Comparison of ENCODE assay signal across 16 cellular contexts in the genomic region with DNA sequence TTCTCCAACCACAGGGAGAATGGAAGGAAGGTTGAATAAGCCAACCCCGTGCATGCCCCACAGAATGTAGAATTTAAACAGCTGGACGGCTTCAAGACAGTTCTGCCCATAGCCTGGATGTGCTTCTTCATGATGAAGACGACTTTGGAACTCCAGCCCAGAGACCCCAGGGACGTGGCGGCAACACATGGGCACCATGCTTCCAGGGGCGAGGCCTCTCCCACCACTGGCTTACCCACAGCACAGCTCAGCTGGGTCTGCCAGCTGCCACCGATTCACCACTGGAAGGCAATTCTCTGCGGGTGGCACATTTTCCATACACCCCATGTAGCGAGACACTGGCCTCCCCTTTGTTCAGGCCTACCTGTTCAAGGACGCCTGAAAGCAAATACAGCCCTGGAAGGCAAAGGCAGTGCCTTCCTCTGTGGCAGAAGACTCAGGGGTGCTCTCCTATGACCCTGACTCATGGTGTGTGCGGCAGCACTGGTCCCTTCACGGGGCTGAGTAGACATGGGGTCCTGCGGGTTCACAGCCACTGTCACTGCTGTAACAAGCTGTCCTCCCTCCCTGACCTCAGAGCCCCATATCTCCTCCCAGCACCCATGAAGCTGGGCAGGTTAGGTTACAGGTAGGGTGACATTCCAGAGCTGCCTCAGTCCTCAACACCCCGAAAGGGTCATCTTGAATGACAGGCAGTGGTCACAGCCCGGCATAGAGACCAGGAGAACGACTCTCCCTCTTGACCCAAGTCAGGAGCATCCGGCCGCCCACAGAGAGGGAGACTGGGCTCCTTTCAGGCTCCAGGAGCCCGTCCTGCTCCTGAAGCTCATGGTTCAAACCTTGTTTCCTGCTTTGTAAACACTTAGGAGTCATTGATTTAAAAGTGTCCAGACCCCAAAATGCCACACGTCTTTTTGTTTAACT.
DNase-seq lines count a peak whose midpoint lies in the region; ATAC-seq and TF ChIP-seq lines count a peak whose summit lies in the region.
"Had no signal": no experiment of that assay in that cellular context is flagged by ENCODE, and none has a peak within 500 bp of the region (broad histone marks: within the 10 kb centered on the region; RNA-seq: fewer than 3 reads in every experiment).

No MANE protein-coding gene starts in this region.

- H3K4me1 Mint-ChIP-seq in natural killer cell (no peaks in the 10 kb centered on the region), Calu3 (ENCODE audit: low read depth, unreplicated experiment) (no peaks in the 10 kb centered on the region)
- no peaks in the 10 kb centered on the region for H3K4me1 Mint-ChIP-seq in natural killer cell treated with Interleukin-12 subunit alpha and Interleukin-12 subunit beta and Interleukin-15 and Interleukin-18, amount 100 ng/mL, for 72 hours (ENCODE audit: low read depth in 2 of 2)
- H3K4me1 Mint-ChIP-seq: CD4-positive, alpha-beta memory T cell had no signal

- H3K9ac ChIP-seq in colonic mucosa (ENCODE audit: low read depth in 2 of 2, low read length in 2 of 2): no peak overlapping the region

- H3K27ac ChIP-seq in colonic mucosa: no peak overlapping the region
- H3K27ac ChIP-seq: RWPE1, SJCRH30 had no signal

- intact Hi-C loops in natural killer cell (cut with micrococcal nuclease) (loop anchor here (10.0 kb wide), 1 partner anchor 974 kb away; no protein-coding TSS in a partner anchor), colonic mucosa (cut with DNase I) (loop anchor here (5.0 to 10.0 kb wide), 2 partner anchors 384 to 977 kb away; a partner anchor contains a TSS), Calu3 (cut with micrococcal nuclease; ENCODE audit: unreplicated experiment) (no loop called here)

- no peaks in the 10 kb centered on the region for H3K4me1 ChIP-seq in colonic mucosa
- H3K4me1 ChIP-seq: BE2C, SJCRH30 had no signal

- TF ChIP-seq CTCF in natural killer cell (IDR thresholded peaks at IDR 0.05) (no peak), colonic mucosa (IDR thresholded peaks at IDR 0.05) (no peak), Calu3 (IDR thresholded peaks at IDR 0.05; ENCODE audit: unreplicated experiment) (no peak)

- DNase-seq in natural killer cell (peak; percentile 7), colonic mucosa (peak; percentile 8), mucosa of gallbladder (ENCODE audit: low spot score) (peak; percentile 7), Calu3 (no peak), NCI-H526 (lab: John Stamatoyannopoulos, UW) (no peak)
- no peak for DNase-seq in natural killer cell treated with Interleukin-12 subunit alpha and Interleukin-12 subunit beta and Interleukin-15 and Interleukin-18, amount 100 ng/mL, for 72 hours (ENCODE audit: low spot score)
- DNase-seq: BE2C; CD4-positive, alpha-beta memory T cell; IMR-90; Kasumi-1; NCI-H2029 treated with DMSO at 0.1 percent for 48 hours; NCI-H2227 treated with DMSO at 0.1 percent for 48 hours; SJCRH30 had no signal

- no peak overlapping the region for H3K27ac Mint-ChIP-seq in natural killer cell
- H3K27ac Mint-ChIP-seq in natural killer cell treated with Interleukin-12 subunit alpha and Interleukin-12 subunit beta and Interleukin-15 and Interleukin-18, amount 100 ng/mL, for 72 hours: no peak overlapping the region
- no peak overlapping the region for H3K27ac Mint-ChIP-seq in Calu3 (ENCODE audit: unreplicated experiment)

- H3K4me3 Mint-ChIP-seq in natural killer cell (no peak overlapping the region), Calu3 (ENCODE audit: low read depth, unreplicated experiment) (no peak overlapping the region)
- H3K4me3 Mint-ChIP-seq in natural killer cell treated with Interleukin-12 subunit alpha and Interleukin-12 subunit beta and Interleukin-15 and Interleukin-18, amount 100 ng/mL, for 72 hours: no peak overlapping the region
- H3K4me3 Mint-ChIP-seq: CD4-positive, alpha-beta memory T cell; H9 had no signal

- no peaks in the 10 kb centered on the region for H3K27me3 ChIP-seq in colonic mucosa
- H3K27me3 ChIP-seq: SJCRH30 had no signal

- H3K9me3 ChIP-seq in colonic mucosa: no peaks in the 10 kb centered on the region
- H3K9me3 ChIP-seq: BE2C, SJCRH30 had no signal

- no peak overlapping the region for H3K4me3 ChIP-seq in colonic mucosa
- H3K4me3 ChIP-seq: SJCRH30 had no signal

- ATAC-seq in natural killer cell (no peak), GM19351 (IDR thresholded peaks at IDR 0.05; ENCODE audit: unreplicated experiment) (no peak)
- ATAC-seq in natural killer cell treated with Interleukin-12 subunit alpha and Interleukin-12 subunit beta and Interleukin-15 and Interleukin-18, amount 100 ng/mL, for 72 hours: no peak

- H3K36me3 ChIP-seq in colonic mucosa: no peaks in the 10 kb centered on the region
- H3K36me3 ChIP-seq: BE2C, SJCRH30 had no signal

- H3K9me3 Mint-ChIP-seq in natural killer cell: no peaks in the 10 kb centered on the region
- no peaks in the 10 kb centered on the region for H3K9me3 Mint-ChIP-seq in natural killer cell treated with Interleukin-12 subunit alpha and Interleukin-12 subunit beta and Interleukin-15 and Interleukin-18, amount 100 ng/mL, for 72 hours
- H3K9me3 Mint-ChIP-seq in Calu3 (ENCODE audit: low read depth, unreplicated experiment): no peaks in the 10 kb centered on the region
- H3K9me3 Mint-ChIP-seq: CD4-positive, alpha-beta memory T cell; H9 had no signal

- no peaks in the 10 kb centered on the region for H3K36me3 Mint-ChIP-seq in natural killer cell
- no peaks in the 10 kb centered on the region for H3K36me3 Mint-ChIP-seq in natural killer cell treated with Interleukin-12 subunit alpha and Interleukin-12 subunit beta and Interleukin-15 and Interleukin-18, amount 100 ng/mL, for 72 hours
- H3K36me3 Mint-ChIP-seq in Calu3 (ENCODE audit: insufficient read depth, unreplicated experiment): no peaks in the 10 kb centered on the region
- H3K36me3 Mint-ChIP-seq: CD4-positive, alpha-beta memory T cell had no signal

- CTCF ChIA-PET in Calu3 (lab: Charles Lee): no interaction called here

- peaks cover 0 to under 1% of the 10 kb centered on the region in 2 donors for H3K27me3 Mint-ChIP-seq in natural killer cell (ENCODE audit: low read depth in 2 of 2)
- H3K27me3 Mint-ChIP-seq in natural killer cell treated with Interleukin-12 subunit alpha and Interleukin-12 subunit beta and Interleukin-15 and Interleukin-18, amount 100 ng/mL, for 72 hours: peaks cover 0 to 4% of the 10 kb centered on the region in 2 donors
- peaks cover 32% of the 10 kb centered on the region for H3K27me3 Mint-ChIP-seq in Calu3 (ENCODE audit: unreplicated experiment)

- BruUV-seq in Calu3 (replicated peaks; lab: Mats Ljungman, UMichigan): no TSS peak

Comparison
In these comparisons a context has a peak if more than half of its experiments do, and no peak if none do; other contexts are left out.
1. DNase-seq: peak in natural killer cell (single experiment), colonic mucosa (single experiment) and mucosa of gallbladder (single experiment); none in natural killer cell treated with Interleukin-12 subunit alpha and Interleukin-12 subunit beta and Interleukin-15 and Interleukin-18, amount 100 ng/mL, for 72 hours (single experiment), Calu3 (single experiment) and NCI-H526 (0 of 2).